1 cellular context compared by ENCODE assay signal in the genomic region with DNA sequence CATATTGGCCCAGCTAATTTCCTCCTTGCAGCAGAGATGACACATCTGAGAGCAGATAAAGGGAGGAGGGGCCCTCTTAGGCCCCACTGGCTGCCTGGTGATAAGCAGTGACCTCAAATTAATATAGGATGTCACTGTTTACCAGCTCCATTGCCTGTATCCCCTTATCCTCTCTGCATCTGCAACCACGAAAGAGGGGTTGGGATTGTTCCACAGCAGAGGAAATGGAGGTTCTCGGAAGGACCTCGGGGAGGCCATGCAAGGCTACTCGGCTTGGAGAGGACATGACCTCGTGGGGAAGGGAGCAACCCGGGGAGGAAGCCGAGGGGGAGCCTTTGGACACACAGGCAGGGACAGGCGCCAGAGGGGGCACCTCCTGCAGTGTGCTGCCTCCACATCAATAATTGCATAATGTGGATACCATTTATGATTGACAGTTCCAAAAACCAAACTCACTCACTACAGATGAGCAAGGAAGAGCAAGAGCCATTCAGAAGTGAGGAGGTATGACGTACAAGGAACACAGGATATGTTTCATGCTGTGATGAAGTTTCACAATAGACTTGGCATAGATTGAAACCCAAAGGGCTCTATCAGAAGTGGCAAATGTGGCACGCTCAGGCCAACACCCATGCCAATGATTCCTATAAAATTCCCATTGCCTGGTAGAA.
TF ChIP-seq lines count a peak whose summit lies in the region.

No MANE protein-coding gene starts in this region.

TF ChIP-seq in K562, 482 proteins besides CTCF, POLR2A, EP300 and RAD21 (continued from another document and continues in another):
- TF ChIP-seq, protein P1, sequence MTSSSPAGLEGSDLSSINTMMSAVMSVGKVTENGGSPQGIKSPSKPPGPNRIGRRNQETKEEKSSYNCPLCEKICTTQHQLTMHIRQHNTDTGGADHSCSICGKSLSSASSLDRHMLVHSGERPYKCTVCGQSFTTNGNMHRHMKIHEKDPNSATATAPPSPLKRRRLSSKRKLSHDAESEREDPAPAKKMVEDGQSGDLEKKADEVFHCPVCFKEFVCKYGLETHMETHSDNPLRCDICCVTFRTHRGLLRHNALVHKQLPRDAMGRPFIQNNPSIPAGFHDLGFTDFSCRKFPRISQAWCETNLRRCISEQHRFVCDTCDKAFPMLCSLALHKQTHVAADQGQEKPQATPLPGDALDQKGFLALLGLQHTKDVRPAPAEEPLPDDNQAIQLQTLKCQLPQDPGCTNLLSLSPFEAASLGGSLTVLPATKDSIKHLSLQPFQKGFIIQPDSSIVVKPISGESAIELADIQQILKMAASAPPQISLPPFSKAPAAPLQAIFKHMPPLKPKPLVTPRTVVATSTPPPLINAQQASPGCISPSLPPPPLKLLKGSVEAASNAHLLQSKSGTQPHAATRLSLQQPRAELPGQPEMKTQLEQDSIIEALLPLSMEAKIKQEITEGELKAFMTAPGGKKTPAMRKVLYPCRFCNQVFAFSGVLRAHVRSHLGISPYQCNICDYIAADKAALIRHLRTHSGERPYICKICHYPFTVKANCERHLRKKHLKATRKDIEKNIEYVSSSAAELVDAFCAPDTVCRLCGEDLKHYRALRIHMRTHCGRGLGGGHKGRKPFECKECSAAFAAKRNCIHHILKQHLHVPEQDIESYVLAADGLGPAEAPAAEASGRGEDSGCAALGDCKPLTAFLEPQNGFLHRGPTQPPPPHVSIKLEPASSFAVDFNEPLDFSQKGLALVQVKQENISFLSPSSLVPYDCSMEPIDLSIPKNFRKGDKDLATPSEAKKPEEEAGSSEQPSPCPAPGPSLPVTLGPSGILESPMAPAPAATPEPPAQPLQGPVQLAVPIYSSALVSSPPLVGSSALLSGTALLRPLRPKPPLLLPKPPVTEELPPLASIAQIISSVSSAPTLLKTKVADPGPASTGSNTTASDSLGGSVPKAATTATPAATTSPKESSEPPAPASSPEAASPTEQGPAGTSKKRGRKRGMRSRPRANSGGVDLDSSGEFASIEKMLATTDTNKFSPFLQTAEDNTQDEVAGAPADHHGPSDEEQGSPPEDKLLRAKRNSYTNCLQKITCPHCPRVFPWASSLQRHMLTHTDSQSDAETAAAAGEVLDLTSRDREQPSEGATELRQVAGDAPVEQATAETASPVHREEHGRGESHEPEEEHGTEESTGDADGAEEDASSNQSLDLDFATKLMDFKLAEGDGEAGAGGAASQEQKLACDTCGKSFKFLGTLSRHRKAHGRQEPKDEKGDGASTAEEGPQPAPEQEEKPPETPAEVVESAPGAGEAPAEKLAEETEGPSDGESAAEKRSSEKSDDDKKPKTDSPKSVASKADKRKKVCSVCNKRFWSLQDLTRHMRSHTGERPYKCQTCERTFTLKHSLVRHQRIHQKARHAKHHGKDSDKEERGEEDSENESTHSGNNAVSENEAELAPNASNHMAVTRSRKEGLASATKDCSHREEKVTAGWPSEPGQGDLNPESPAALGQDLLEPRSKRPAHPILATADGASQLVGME (CRISPR knock-in tag; IDR thresholded peaks at IDR 0.05) = no peak
- TF ChIP-seq RBM34 (IDR thresholded peaks at IDR 0.05; ENCODE audit: borderline replicate concordance, insufficient read depth, low read length) = no peak
- TF ChIP-seq NFIX (CRISPR knock-in tag; IDR thresholded peaks at IDR 0.05; ENCODE audit: low read depth) = no peak
- TF ChIP-seq PCBP2 (IDR thresholded peaks at IDR 0.05; ENCODE audit: low read depth, low read length, poor library complexity, severe bottlenecking) = no peak
- TF ChIP-seq SUPT5H (IDR thresholded peaks at IDR 0.05) = no peak
- TF ChIP-seq, protein P2, sequence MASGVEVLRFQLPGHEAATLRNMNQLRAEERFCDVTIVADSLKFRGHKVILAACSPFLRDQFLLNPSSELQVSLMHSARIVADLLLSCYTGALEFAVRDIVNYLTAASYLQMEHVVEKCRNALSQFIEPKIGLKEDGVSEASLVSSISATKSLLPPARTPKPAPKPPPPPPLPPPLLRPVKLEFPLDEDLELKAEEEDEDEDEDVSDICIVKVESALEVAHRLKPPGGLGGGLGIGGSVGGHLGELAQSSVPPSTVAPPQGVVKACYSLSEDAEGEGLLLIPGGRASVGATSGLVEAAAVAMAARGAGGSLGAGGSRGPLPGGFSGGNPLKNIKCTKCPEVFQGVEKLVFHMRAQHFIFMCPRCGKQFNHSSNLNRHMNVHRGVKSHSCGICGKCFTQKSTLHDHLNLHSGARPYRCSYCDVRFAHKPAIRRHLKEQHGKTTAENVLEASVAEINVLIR (CRISPR knock-in tag; IDR thresholded peaks at IDR 0.05) = 0 out of 2 replicates have a peak, but pooled peaks have one; percentile 24
- TF ChIP-seq, protein P3, sequence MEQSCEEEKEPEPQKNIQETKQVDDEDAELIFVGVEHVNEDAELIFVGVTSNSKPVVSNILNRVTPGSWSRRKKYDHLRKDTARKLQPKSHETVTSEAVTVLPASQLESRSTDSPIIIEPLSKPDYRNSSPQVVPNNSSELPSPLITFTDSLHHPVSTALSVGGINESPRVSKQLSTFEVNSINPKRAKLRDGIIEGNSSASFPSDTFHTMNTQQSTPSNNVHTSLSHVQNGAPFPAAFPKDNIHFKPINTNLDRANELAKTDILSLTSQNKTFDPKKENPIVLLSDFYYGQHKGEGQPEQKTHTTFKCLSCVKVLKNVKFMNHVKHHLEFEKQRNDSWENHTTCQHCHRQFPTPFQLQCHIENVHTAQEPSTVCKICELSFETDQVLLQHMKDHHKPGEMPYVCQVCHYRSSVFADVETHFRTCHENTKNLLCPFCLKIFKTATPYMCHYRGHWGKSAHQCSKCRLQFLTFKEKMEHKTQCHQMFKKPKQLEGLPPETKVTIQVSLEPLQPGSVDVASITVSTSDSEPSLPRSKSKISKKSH (CRISPR knock-in tag; IDR thresholded peaks at IDR 0.05) = no peak
- peak; percentile 87 for TF ChIP-seq SMARCE1 (IDR thresholded peaks at IDR 0.05)
- no peak for TF ChIP-seq ZNF311 (CRISPR knock-in tag; IDR thresholded peaks at IDR 0.05)
- TF ChIP-seq PRMT5 (CRISPR knock-in tag; IDR thresholded peaks at IDR 0.05) = no peak
- TF ChIP-seq POLR2B (IDR thresholded peaks at IDR 0.05; ENCODE audit: low read depth, partially characterized antibody) = no peak
- no peak for TF ChIP-seq BRD4 (IDR thresholded peaks at IDR 0.05)
- TF ChIP-seq, protein P4, sequence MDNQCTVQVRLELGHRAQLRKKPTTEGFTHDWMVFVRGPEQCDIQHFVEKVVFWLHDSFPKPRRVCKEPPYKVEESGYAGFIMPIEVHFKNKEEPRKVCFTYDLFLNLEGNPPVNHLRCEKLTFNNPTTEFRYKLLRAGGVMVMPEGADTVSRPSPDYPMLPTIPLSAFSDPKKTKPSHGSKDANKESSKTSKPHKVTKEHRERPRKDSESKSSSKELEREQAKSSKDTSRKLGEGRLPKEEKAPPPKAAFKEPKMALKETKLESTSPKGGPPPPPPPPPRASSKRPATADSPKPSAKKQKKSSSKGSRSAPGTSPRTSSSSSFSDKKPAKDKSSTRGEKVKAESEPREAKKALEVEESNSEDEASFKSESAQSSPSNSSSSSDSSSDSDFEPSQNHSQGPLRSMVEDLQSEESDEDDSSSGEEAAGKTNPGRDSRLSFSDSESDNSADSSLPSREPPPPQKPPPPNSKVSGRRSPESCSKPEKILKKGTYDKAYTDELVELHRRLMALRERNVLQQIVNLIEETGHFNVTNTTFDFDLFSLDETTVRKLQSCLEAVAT (IDR thresholded peaks at IDR 0.05) = 0 out of 4 replicates have a peak, but pooled peaks of 1 of the 2 experiments have one; percentile 31
- 0 out of 2 replicates have a peak, but pooled peaks have one; percentile 4 for TF ChIP-seq MAFF (IDR thresholded peaks at IDR 0.05; ENCODE audit: low read length)
- TF ChIP-seq NCOA4 (IDR thresholded peaks at IDR 0.05; ENCODE audit: partially characterized antibody) = no peak
- peak; percentile 32 to 96; a peak in 2 of 4 replicates for TF ChIP-seq RCOR1 (IDR thresholded peaks at IDR 0.05; ENCODE audit: borderline replicate concordance in 1 of 2, low read depth in 2 of 2, low read length in 2 of 2)
- peak; percentile 19; the same call in 1 of the 2 replicates for TF ChIP-seq PHF8 (IDR thresholded peaks at IDR 0.05; ENCODE audit: borderline replicate concordance, low read length)
- 0 out of 2 replicates have a peak, but pooled peaks have one; percentile 39 for TF ChIP-seq MECOM (CRISPR knock-in tag; IDR thresholded peaks at IDR 0.05)
- TF ChIP-seq, protein P5, sequence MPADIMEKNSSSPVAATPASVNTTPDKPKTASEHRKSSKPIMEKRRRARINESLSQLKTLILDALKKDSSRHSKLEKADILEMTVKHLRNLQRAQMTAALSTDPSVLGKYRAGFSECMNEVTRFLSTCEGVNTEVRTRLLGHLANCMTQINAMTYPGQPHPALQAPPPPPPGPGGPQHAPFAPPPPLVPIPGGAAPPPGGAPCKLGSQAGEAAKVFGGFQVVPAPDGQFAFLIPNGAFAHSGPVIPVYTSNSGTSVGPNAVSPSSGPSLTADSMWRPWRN (IDR thresholded peaks at IDR 0.05; ENCODE audit: low read depth) = 0 out of 2 replicates have a peak, but pooled peaks have one; percentile 12
- TF ChIP-seq MTA1 (IDR thresholded peaks at IDR 0.05; ENCODE audit: borderline replicate concordance) = peak; percentile 33; the same call in 1 of the 2 replicates
- TF ChIP-seq IRF2 (CRISPR knock-in tag; IDR thresholded peaks at IDR 0.05) = no peak
- no peak for TF ChIP-seq ZNF408 (CRISPR knock-in tag; IDR thresholded peaks at IDR 0.05; ENCODE audit: low read depth)
- TF ChIP-seq KLF6 (CRISPR knock-in tag; IDR thresholded peaks at IDR 0.05; ENCODE audit: borderline replicate concordance) = no peak
- TF ChIP-seq ZBTB1 (CRISPR knock-in tag; IDR thresholded peaks at IDR 0.05; ENCODE audit: borderline replicate concordance, low read depth) = no peak
- no peak for TF ChIP-seq ZNF780A (CRISPR knock-in tag; IDR thresholded peaks at IDR 0.05)
- TF ChIP-seq ZNF586 (CRISPR knock-in tag; conservative IDR thresholded peaks at IDR 0.05) = no peak
- TF ChIP-seq SETDB1 (IDR thresholded peaks at IDR 0.05; ENCODE audit: low read length) = no peak
- TF ChIP-seq RBM25 (IDR thresholded peaks at IDR 0.05; ENCODE audit: low read depth, low read length, severe bottlenecking) = no peak
- TF ChIP-seq RHOXF2B (CRISPR knock-in tag; conservative IDR thresholded peaks at IDR 0.05) = no peak
- TF ChIP-seq ZFP36 (IDR thresholded peaks at IDR 0.05; ENCODE audit: low read depth, low read length, partially characterized antibody) = no peak
- TF ChIP-seq DIDO1 (tag; IDR thresholded peaks at IDR 0.05; ENCODE audit: low read depth) = no peak
- no peak for TF ChIP-seq SAFB2 (IDR thresholded peaks at IDR 0.05; ENCODE audit: borderline replicate concordance, low read depth, low read length, severe bottlenecking)
- no peak for TF ChIP-seq ZNF76 (CRISPR knock-in tag; IDR thresholded peaks at IDR 0.05; ENCODE audit: borderline replicate concordance)
- TF ChIP-seq, protein P6, sequence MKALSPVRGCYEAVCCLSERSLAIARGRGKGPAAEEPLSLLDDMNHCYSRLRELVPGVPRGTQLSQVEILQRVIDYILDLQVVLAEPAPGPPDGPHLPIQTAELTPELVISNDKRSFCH (CRISPR knock-in tag; IDR thresholded peaks at IDR 0.05) = no peak
- TF ChIP-seq, protein P6 (tag; IDR thresholded peaks at IDR 0.05) = peak; percentile 91
- TF ChIP-seq MCM3 (IDR thresholded peaks at IDR 0.05) = no peak
- peak; percentile 90 for TF ChIP-seq ESRRA (IDR thresholded peaks at IDR 0.05; ENCODE audit: borderline replicate concordance, low read depth)
- no peak for TF ChIP-seq RB1 (IDR thresholded peaks at IDR 0.05; ENCODE audit: low read depth)
- TF ChIP-seq, protein P7, sequence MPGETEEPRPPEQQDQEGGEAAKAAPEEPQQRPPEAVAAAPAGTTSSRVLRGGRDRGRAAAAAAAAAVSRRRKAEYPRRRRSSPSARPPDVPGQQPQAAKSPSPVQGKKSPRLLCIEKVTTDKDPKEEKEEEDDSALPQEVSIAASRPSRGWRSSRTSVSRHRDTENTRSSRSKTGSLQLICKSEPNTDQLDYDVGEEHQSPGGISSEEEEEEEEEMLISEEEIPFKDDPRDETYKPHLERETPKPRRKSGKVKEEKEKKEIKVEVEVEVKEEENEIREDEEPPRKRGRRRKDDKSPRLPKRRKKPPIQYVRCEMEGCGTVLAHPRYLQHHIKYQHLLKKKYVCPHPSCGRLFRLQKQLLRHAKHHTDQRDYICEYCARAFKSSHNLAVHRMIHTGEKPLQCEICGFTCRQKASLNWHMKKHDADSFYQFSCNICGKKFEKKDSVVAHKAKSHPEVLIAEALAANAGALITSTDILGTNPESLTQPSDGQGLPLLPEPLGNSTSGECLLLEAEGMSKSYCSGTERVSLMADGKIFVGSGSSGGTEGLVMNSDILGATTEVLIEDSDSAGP (CRISPR knock-in tag; IDR thresholded peaks at IDR 0.05) = no peak
- no peak for TF ChIP-seq ZNF707 (CRISPR knock-in tag; conservative IDR thresholded peaks at IDR 0.05)
- TF ChIP-seq, protein P8, sequence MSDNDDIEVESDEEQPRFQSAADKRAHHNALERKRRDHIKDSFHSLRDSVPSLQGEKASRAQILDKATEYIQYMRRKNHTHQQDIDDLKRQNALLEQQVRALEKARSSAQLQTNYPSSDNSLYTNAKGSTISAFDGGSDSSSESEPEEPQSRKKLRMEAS (CRISPR knock-in tag; IDR thresholded peaks at IDR 0.05) = peak; percentile 59
- peak; percentile 94 for TF ChIP-seq CBFA2T3 (IDR thresholded peaks at IDR 0.05)
- TF ChIP-seq ASH1L (IDR thresholded peaks at IDR 0.05; ENCODE audit: borderline replicate concordance, low read depth, partially characterized antibody) = no peak
- TF ChIP-seq CBFB (CRISPR knock-in tag; IDR thresholded peaks at IDR 0.05) = 0 out of 2 replicates have a peak, but pooled peaks have one; percentile 35
- no peak for TF ChIP-seq U2AF1 (optimal IDR thresholded peaks at IDR 0.05; ENCODE audit: low read depth, low read length)
- 0 out of 2 replicates have a peak, but pooled peaks have one; percentile 22 for TF ChIP-seq MXI1 (IDR thresholded peaks at IDR 0.05; ENCODE audit: low read depth, low read length)
- TF ChIP-seq, protein P9, sequence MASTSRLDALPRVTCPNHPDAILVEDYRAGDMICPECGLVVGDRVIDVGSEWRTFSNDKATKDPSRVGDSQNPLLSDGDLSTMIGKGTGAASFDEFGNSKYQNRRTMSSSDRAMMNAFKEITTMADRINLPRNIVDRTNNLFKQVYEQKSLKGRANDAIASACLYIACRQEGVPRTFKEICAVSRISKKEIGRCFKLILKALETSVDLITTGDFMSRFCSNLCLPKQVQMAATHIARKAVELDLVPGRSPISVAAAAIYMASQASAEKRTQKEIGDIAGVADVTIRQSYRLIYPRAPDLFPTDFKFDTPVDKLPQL (IDR thresholded peaks at IDR 0.05; ENCODE audit: extremely low read depth, insufficient read length) = no peak
- peak; percentile 26; the same call in 1 of the 2 replicates for TF ChIP-seq EHMT2 (IDR thresholded peaks at IDR 0.05)
- no peak for TF ChIP-seq ZNF316 (IDR thresholded peaks at IDR 0.05)
